26 cellular contexts compared by ENCODE assay signal in genomic region chr11:8108430-8108829, GRCh38. TPM values are rescaled to one million over a fixed set of nuclear protein-coding genes. Genes with fewer than 3 reads are reported as not detected.
"Had no signal": no experiment of that assay in that cellular context is flagged by ENCODE, and none has a peak within 500 bp of the region (broad histone marks: within the 10 kb centered on the region; RNA-seq: fewer than 3 reads in every experiment).

No MANE protein-coding gene starts in this region.

- H3K27ac ChIP-seq: left ventricle myocardium inferior, neural progenitor cell, neutrophil, parathyroid adenoma, right atrium auricular region, skin epidermis, tibial nerve, uterus had no signal

- H3K9me3 ChIP-seq: left ventricle myocardium inferior, neutrophil, right atrium auricular region, tibial nerve, uterus had no signal

- H3K4me3 ChIP-seq: left ventricle myocardium inferior, lung, neural progenitor cell, right atrium auricular region, skin epidermis, tibial nerve, uterus had no signal

- H3K36me3 ChIP-seq: neural progenitor cell, neutrophil, uterus had no signal

- ATAC-seq: left colon; natural killer cell; sciatic nerve; stimulated activated effector memory CD8-positive, alpha-beta T cell treated with anti-CD3 and anti-CD28 coated beads, Interleukin-12 subunit alpha, Interleukin-12 subunit beta, amount 100 ng/mL, for 72 hours; stimulated activated naive CD8-positive, alpha-beta T cell treated with anti-CD3 and anti-CD28 coated beads, Interleukin-15, amount 100 ng/mL, for 72 hours had no signal

- DNase-seq: hypothalamus; immature natural killer cell; kidney; left colon; left ventricle myocardium inferior; mesendoderm; naive B cell; natural killer cell; nephron progenitor cell; occipital lobe; stimulated activated CD4-positive, alpha-beta T cell treated with anti-CD3 and anti-CD28 coated beads, Interleukin-12 subunit alpha, Interleukin-12 subunit beta, amount 100 ng/mL, for 4 hours; stimulated activated CD4-positive, alpha-beta T cell treated with anti-CD3 and anti-CD28 coated beads, Interleukin-15, amount 100 ng/mL, for 24 hours; stimulated activated CD4-positive, alpha-beta T cell treated with anti-CD3 and anti-CD28 coated beads, Interleukin-4, amount 100 ng/mL, for 24 hours; stimulated activated naive CD4-positive, alpha-beta T cell treated with Interleukin-2 at 50 U/mL for 16 hours; stimulated activated naive CD8-positive, alpha-beta T cell treated with anti-CD3 and anti-CD28 coated beads, Interleukin-15, amount 100 ng/mL, for 72 hours; substantia nigra; uterus had no signal

- H3K27me3 ChIP-seq: neural progenitor cell, neutrophil, right atrium auricular region, tibial nerve, uterus had no signal

- H3K4me1 ChIP-seq: neural progenitor cell, tibial nerve, uterus had no signal

RNA-seq across cellular contexts. Expression of gene TUB, which starts 27.4 kb away (rescaled TPM):
- total RNA-seq: natural killer cell had no signal
- polyA plus RNA-seq: immature natural killer cell had no signal
